In genomic region chr9:121498150-121498486, GRCh38 we compare ENCODE assay signal across 1 cellular context.
A peak's percentile ranks its signal among the peaks of the same experiment; 100 is the strongest.
TF ChIP-seq lines count a peak whose summit lies in the region.

No MANE protein-coding gene starts in this region.

TF ChIP-seq in K562, 482 proteins besides CTCF, POLR2A, EP300 and RAD21 (continued from another document):
- no peak for TF ChIP-seq ZBTB11 (CRISPR knock-in tag; IDR thresholded peaks at IDR 0.05)
- TF ChIP-seq HDAC8 (tag; IDR thresholded peaks at IDR 0.05) = no peak
- no peak for TF ChIP-seq CCAR2 (IDR thresholded peaks at IDR 0.05; ENCODE audit: low read depth, low read length)
- TF ChIP-seq DPF2 (IDR thresholded peaks at IDR 0.05) = no peak
- 0 out of 2 replicates have a peak, but pooled peaks have one; percentile 27 for TF ChIP-seq DEAF1 (CRISPR knock-in tag; IDR thresholded peaks at IDR 0.05)
- no peak for TF ChIP-seq FUS (optimal IDR thresholded peaks at IDR 0.05; ENCODE audit: low read depth, low read length)
